In genomic region chr16:89691231-89691985, GRCh38 we compare ENCODE assay signal across 2 cellular contexts.
TF ChIP-seq lines count a peak whose summit lies in the region.

No MANE protein-coding gene starts in this region.

TF ChIP-seq in SK-N-SH, 30 proteins besides CTCF, POLR2A, EP300 and RAD21:
- TF ChIP-seq FOXM1 (IDR thresholded peaks at IDR 0.05; ENCODE audit: low read depth) (no peak), MEF2A (IDR thresholded peaks at IDR 0.05; ENCODE audit: borderline replicate concordance, low read depth) (no peak), GATA2 (CRISPR knock-in tag; IDR thresholded peaks at IDR 0.05) (no peak), IRF3 (IDR thresholded peaks at IDR 0.05; ENCODE audit: low read depth, low read length) (no peak), NRF1 (IDR thresholded peaks at IDR 0.05; ENCODE audit: low read depth, low read length) (no peak), NFIC (IDR thresholded peaks at IDR 0.05; ENCODE audit: borderline replicate concordance) (no peak)

TF ChIP-seq in SK-N-SH treated with all-trans-retinoic acid at 6 μM for 48 hours, 23 proteins besides CTCF, POLR2A, EP300 and RAD21:
- no peak for TF ChIP-seq OSR1 (CRISPR knock-in tag; IDR thresholded peaks at IDR 0.05)
- TF ChIP-seq ARNTL (CRISPR knock-in tag; IDR thresholded peaks at IDR 0.05; ENCODE audit: borderline replicate concordance, low read depth), result no peak
- no peak for TF ChIP-seq CSDC2 (CRISPR knock-in tag; IDR thresholded peaks at IDR 0.05)
- TF ChIP-seq ZFP30 (CRISPR knock-in tag; IDR thresholded peaks at IDR 0.05), result no peak
- TF ChIP-seq, protein P1, sequence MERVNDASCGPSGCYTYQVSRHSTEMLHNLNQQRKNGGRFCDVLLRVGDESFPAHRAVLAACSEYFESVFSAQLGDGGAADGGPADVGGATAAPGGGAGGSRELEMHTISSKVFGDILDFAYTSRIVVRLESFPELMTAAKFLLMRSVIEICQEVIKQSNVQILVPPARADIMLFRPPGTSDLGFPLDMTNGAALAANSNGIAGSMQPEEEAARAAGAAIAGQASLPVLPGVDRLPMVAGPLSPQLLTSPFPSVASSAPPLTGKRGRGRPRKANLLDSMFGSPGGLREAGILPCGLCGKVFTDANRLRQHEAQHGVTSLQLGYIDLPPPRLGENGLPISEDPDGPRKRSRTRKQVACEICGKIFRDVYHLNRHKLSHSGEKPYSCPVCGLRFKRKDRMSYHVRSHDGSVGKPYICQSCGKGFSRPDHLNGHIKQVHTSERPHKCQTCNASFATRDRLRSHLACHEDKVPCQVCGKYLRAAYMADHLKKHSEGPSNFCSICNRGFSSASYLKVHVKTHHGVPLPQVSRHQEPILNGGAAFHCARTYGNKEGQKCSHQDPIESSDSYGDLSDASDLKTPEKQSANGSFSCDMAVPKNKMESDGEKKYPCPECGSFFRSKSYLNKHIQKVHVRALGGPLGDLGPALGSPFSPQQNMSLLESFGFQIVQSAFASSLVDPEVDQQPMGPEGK (CRISPR knock-in tag; IDR thresholded peaks at IDR 0.05; ENCODE audit: borderline replicate concordance), result no peak
- TF ChIP-seq ZFP3 (CRISPR knock-in tag; IDR thresholded peaks at IDR 0.05), result no peak
- no peak for TF ChIP-seq SNAI2 (CRISPR knock-in tag; IDR thresholded peaks at IDR 0.05)
- no peak for TF ChIP-seq PPARA (CRISPR knock-in tag; IDR thresholded peaks at IDR 0.05; ENCODE audit: borderline replicate concordance)
- TF ChIP-seq TOX (CRISPR knock-in tag; IDR thresholded peaks at IDR 0.05; ENCODE audit: borderline replicate concordance), result no peak
- no peak for TF ChIP-seq ZNF70 (CRISPR knock-in tag; IDR thresholded peaks at IDR 0.05)
- TF ChIP-seq ZNF565 (CRISPR knock-in tag; conservative IDR thresholded peaks at IDR 0.05; ENCODE audit: low read depth), result no peak
- no peak for TF ChIP-seq ESRRG (CRISPR knock-in tag; IDR thresholded peaks at IDR 0.05)
- TF ChIP-seq ZC3H10 (CRISPR knock-in tag; IDR thresholded peaks at IDR 0.05), result no peak
- TF ChIP-seq, protein P2, sequence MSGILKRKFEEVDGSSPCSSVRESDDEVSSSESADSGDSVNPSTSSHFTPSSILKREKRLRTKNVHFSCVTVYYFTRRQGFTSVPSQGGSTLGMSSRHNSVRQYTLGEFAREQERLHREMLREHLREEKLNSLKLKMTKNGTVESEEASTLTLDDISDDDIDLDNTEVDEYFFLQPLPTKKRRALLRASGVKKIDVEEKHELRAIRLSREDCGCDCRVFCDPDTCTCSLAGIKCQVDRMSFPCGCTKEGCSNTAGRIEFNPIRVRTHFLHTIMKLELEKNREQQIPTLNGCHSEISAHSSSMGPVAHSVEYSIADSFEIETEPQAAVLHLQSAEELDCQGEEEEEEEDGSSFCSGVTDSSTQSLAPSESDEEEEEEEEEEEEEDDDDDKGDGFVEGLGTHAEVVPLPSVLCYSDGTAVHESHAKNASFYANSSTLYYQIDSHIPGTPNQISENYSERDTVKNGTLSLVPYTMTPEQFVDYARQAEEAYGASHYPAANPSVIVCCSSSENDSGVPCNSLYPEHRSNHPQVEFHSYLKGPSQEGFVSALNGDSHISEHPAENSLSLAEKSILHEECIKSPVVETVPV (CRISPR knock-in tag; IDR thresholded peaks at IDR 0.05), result no peak
- no peak for TF ChIP-seq ZNF8 (CRISPR knock-in tag; IDR thresholded peaks at IDR 0.05)
